In genomic region chr9:74951725-74952151, GRCh38 we compare ENCODE assay signal across 8 cellular contexts. TPM values are rescaled to one million over a fixed set of nuclear protein-coding genes. Genes with fewer than 3 reads are reported as not detected.
DNase-seq lines count a peak whose midpoint lies in the region; ATAC-seq, FAIRE-seq and TF ChIP-seq lines count a peak whose summit lies in the region.

No MANE protein-coding gene starts in this region.

- no peaks in the 10 kb centered on the region for H3K27me3 ChIP-seq in RWPE2 (ENCODE audit: insufficient read depth, poor library complexity, severe bottlenecking)
- H3K27me3 ChIP-seq in ovary = no peaks in the 10 kb centered on the region

- peak overlapping the region; percentile 95 for H3K4me3 ChIP-seq in AG10803 (ENCODE audit: low read length)
- H3K4me3 ChIP-seq in RWPE2 (ENCODE audit: severe bottlenecking) = peak overlapping the region; percentile 84
- peak overlapping the region; percentile 81 for H3K4me3 ChIP-seq in ovary

- H3K36me3 ChIP-seq in RWPE2 (ENCODE audit: low read depth) = peaks cover 13% of the 10 kb centered on the region
- H3K36me3 ChIP-seq in ovary = no peaks in the 10 kb centered on the region

- intact Hi-C loops in head of caudate nucleus (cut with DNase I) = loop anchor here (2.0 to 5.0 kb wide), 3 partner anchors 76 to 174 kb away; partner anchors contain the start of gene CARNMT1
- intact Hi-C loops in ovary (cut with DNase I) = loop anchor here in 1 of 4 donors (10.0 kb wide), 2 partner anchors 73 to 133 kb away; partner anchors contain the start of genes CARNMT1, NMRK1 and OSTF1

- H3K9me3 ChIP-seq in RWPE2 (ENCODE audit: severe bottlenecking) (no peaks in the 10 kb centered on the region), ovary (no peaks in the 10 kb centered on the region)

- TF ChIP-seq CTCF in AG10803 (conservative IDR thresholded peaks at IDR 0.05; ENCODE audit: low read length) (no peak), RWPE2 (IDR thresholded peaks at IDR 0.05; ENCODE audit: poor library complexity, severe bottlenecking) (no peak), ovary (IDR thresholded peaks at IDR 0.05) (no peak)

- DNase-seq in AG10803 (ENCODE audit: low read depth) (peak; percentile 22), GM19238 (ENCODE audit: insufficient read length, low spot score) (peak; percentile 15), RWPE2 (ENCODE audit: low spot score) (no peak), head of caudate nucleus (peak in 39 of 42 donors; percentile 13 to 75 (median 46)), ovary (peak in 4 of 5 donors; percentile 39 to 57 (median 51)), urothelium cell line (ENCODE audit: low spot score) (peak; percentile 42)
- DNase-seq in activated naive CD4-positive, alpha-beta T cell treated with anti-CD3 and anti-CD28 coated beads, Interleukin-2, amount 50 U/mL, for 16 hours = peak; percentile 52

- 0 to 1% (median 1%) methylated on average over 23 to 30 of the region's 30 CpGs for WGBS in ovary, 3 donors

- peak overlapping the region; percentile 68 for H3K27ac ChIP-seq in RWPE2 (ENCODE audit: poor library complexity, severe bottlenecking)
- H3K27ac ChIP-seq in ovary = peak overlapping the region; percentile 74 to 93

- TF ChIP-seq EP300 in ovary (IDR thresholded peaks at IDR 0.05) = no peak

- FAIRE-seq in urothelium cell line (lab: Jason Lieb, UNC) = no peak

- no peak for TF ChIP-seq POLR2A in ovary (IDR thresholded peaks at IDR 0.05)

- ATAC-seq in HG03354 (IDR thresholded peaks at IDR 0.05; ENCODE audit: poor library complexity, severe bottlenecking, unreplicated experiment) (peak; percentile 42), RWPE2 (ENCODE audit: low read depth) (peak; percentile 51; the same call in 2 of the 3 replicates)

- no peaks in the 10 kb centered on the region for H3K4me1 ChIP-seq in RWPE2 (ENCODE audit: insufficient read depth, poor library complexity, severe bottlenecking)
- peaks cover 1% of the 10 kb centered on the region for H3K4me1 ChIP-seq in ovary (ENCODE audit: insufficient read depth)

RNA-seq across cellular contexts. Expression of gene C9orf40, which starts 1.0 kb away (rescaled TPM):
- 1 to 10 TPM; 2.9 to 4.9 (median 3.9) TPM for total RNA-seq in ovary
- polyA plus RNA-seq in ovary = 1 to 10 TPM; 2.1 to 5.0 TPM
